19 cellular contexts compared by ENCODE assay signal in the genomic region with DNA sequence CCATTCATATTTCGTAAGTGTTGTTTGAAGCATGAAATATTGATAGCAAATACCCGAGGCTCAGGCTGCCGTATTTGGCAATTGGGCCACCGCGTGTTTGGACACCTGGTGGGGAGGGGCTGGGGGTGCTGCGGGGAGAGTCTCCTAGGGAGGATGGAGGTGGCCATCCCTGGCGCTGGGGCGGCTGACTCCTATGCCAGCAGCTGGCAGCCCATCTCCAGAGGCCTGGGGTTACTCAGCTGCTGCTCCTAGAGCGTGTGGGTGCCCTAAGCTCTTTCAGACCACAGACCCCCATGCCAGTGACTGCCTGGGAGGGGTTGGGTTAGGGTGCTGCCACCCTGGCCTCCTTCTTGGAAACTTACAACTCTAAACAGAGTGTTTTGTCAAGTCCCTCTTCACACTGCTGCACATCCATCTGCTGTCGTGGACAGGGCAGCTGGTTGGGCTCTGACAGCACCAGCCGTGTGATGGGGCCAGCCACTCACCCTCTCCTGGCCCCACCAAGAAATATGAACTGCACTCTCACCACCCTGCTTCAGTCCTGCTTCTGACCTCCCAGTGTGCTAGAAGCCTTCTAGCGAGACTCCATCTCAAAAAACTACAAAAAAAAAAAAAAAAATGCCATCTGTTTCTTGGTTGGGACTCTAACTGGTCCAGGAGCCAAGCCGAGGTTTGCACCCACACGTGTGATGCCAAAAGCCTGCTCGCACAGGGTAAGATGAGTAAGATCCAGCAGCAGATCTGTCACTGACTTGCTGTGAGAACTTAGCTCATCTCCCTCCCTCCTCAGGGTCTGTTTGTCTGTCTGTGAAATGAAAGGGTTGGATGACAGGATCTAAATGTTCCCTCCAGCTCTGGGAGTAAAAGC.
DNase-seq lines count a peak whose midpoint lies in the region; ATAC-seq lines count a peak whose summit lies in the region.
"Had no signal": no experiment of that assay in that cellular context is flagged by ENCODE, and none has a peak within 500 bp of the region (broad histone marks: within the 10 kb centered on the region; RNA-seq: fewer than 3 reads in every experiment).

No MANE protein-coding gene starts in this region.

- no peak overlapping the region for H3K9ac ChIP-seq in Karpas-422 (ENCODE audit: low read length)

- H3K4me1 Mint-ChIP-seq in activated T-cell treated with anti-CD3 and anti-CD28 coated beads, Interleukin-2, amount 50 U/mL, for 72 hours (ENCODE audit: low read depth) = no peaks in the 10 kb centered on the region
- H3K4me1 Mint-ChIP-seq: central memory CD8-positive, alpha-beta T cell had no signal

- no peak overlapping the region for H3K27ac ChIP-seq in Karpas-422 (ENCODE audit: low read length)
- H3K27ac ChIP-seq: esophagus muscularis mucosa, SJCRH30, VCaP had no signal

- peak; percentile 2 for DNase-seq in activated CD4-positive, CD25-positive, alpha-beta regulatory T cell treated with anti-CD3 and anti-CD28 coated beads, Interleukin-2, amount 50 U/mL, for 72 hours
- DNase-seq in activated CD4-positive, CD25-positive, alpha-beta regulatory T cell (lab: John Stamatoyannopoulos, UW) = no peak
- DNase-seq in cerebellum (ENCODE audit: low spot score) (peak; percentile 63), middle frontal gyrus (ENCODE audit: extremely low spot score, low spot score) (peak; percentile 11), HPDE6-E6E7 (ENCODE audit: extremely low spot score) (no peak), Karpas-422 (no peak), cerebellar cortex (ENCODE audit: low spot score) (no peak)
- DNase-seq in activated T-cell treated with anti-CD3 and anti-CD28 coated beads, Interleukin-2, amount 50 U/mL, for 72 hours = no peak
- DNase-seq: activated CD4-positive, alpha-beta T cell treated with anti-CD3 and anti-CD28 coated beads, Interleukin-2, amount 50 U/mL, for 4 hours; activated naive CD4-positive, alpha-beta T cell; activated T-cell treated with anti-CD3 and anti-CD28 coated beads for 4 hours; effector CD8-positive, alpha-beta T cell; NCI-H1417 had no signal

- no peak overlapping the region for H3K4me2 ChIP-seq in Karpas-422 (ENCODE audit: low read depth, low read length, poor library complexity, severe bottlenecking)

- peaks cover 8% of the 10 kb centered on the region for H3K27me3 Mint-ChIP-seq in activated T-cell treated with anti-CD3 and anti-CD28 coated beads, Interleukin-2, amount 50 U/mL, for 72 hours (ENCODE audit: low read depth)

- no peak overlapping the region for H3K4me3 ChIP-seq in Karpas-422 (ENCODE audit: low read length)
- H3K4me3 ChIP-seq: esophagus muscularis mucosa, SJCRH30 had no signal

- no peaks in the 10 kb centered on the region for H3K9me3 ChIP-seq in Karpas-422 (ENCODE audit: low read length)
- H3K9me3 ChIP-seq: esophagus muscularis mucosa, SJCRH30 had no signal

- peaks cover 7% of the 10 kb centered on the region for H3K4me1 ChIP-seq in Karpas-422 (ENCODE audit: low read length)
- H3K4me1 ChIP-seq: esophagus muscularis mucosa had no signal

- no peak overlapping the region for H3K27ac Mint-ChIP-seq in activated T-cell treated with anti-CD3 and anti-CD28 coated beads, Interleukin-2, amount 50 U/mL, for 72 hours
- H3K27ac Mint-ChIP-seq: stimulated activated naive CD8-positive, alpha-beta T cell treated with anti-CD3 and anti-CD28 coated beads, Interleukin-15, Interleukin-2, amounts not matched to agents 100 ng/mL and 50 ng/mL, for 24 hours; T-helper 1 cell treated with Interleukin-12 subunit alpha and Interleukin-12 subunit beta and Interleukin-4 antibody, amounts not matched to agents 30 μg/mL and 1 μg/mL, for 36 hours had no signal

- no peak overlapping the region for H3K4me3 Mint-ChIP-seq in activated T-cell treated with anti-CD3 and anti-CD28 coated beads, Interleukin-2, amount 50 U/mL, for 72 hours
- H3K4me3 Mint-ChIP-seq: central memory CD8-positive, alpha-beta T cell; stimulated activated naive CD8-positive, alpha-beta T cell treated with anti-CD3 and anti-CD28 coated beads, Interleukin-15, Interleukin-2, amounts not matched to agents 100 ng/mL and 50 ng/mL, for 24 hours; T-helper 1 cell treated with Interleukin-12 subunit alpha and Interleukin-12 subunit beta and Interleukin-4 antibody, amounts not matched to agents 30 μg/mL and 1 μg/mL, for 36 hours had no signal

- ATAC-seq in activated T-cell treated with anti-CD3 and anti-CD28 coated beads, Interleukin-2, amount 50 U/mL, for 72 hours (replicated peaks in 1 of 2) = no peak

- no peaks in the 10 kb centered on the region for H4K20me1 ChIP-seq in Karpas-422 (ENCODE audit: insufficient read depth, low read depth, low read length)

- no peak overlapping the region for H2AFZ ChIP-seq in Karpas-422 (ENCODE audit: low read length)

- H3K36me3 Mint-ChIP-seq in activated T-cell treated with anti-CD3 and anti-CD28 coated beads, Interleukin-2, amount 50 U/mL, for 72 hours (ENCODE audit: insufficient read depth in 2 of 2) = no peaks in the 10 kb centered on the region

- no peaks in the 10 kb centered on the region for H3K9me2 ChIP-seq in Karpas-422 (replicated peaks; ENCODE audit: insufficient read depth, low read length)

- H3K36me3 ChIP-seq in Karpas-422 (ENCODE audit: insufficient read depth, low read length) = no peaks in the 10 kb centered on the region
- H3K36me3 ChIP-seq: esophagus muscularis mucosa, SJCRH30 had no signal

- no peaks in the 10 kb centered on the region for H3K9me3 Mint-ChIP-seq in activated T-cell treated with anti-CD3 and anti-CD28 coated beads, Interleukin-2, amount 50 U/mL, for 72 hours
- H3K9me3 Mint-ChIP-seq: central memory CD8-positive, alpha-beta T cell; stimulated activated naive CD8-positive, alpha-beta T cell treated with anti-CD3 and anti-CD28 coated beads, Interleukin-15, Interleukin-2, amounts not matched to agents 100 ng/mL and 50 ng/mL, for 24 hours; T-helper 1 cell treated with Interleukin-12 subunit alpha and Interleukin-12 subunit beta and Interleukin-4 antibody, amounts not matched to agents 30 μg/mL and 1 μg/mL, for 36 hours had no signal

- no peaks in the 10 kb centered on the region; the same call in 1 of the 2 replicates for H3K27me3 ChIP-seq in Karpas-422 (ENCODE audit: low read length)
- H3K27me3 ChIP-seq: SJCRH30 had no signal

- no peaks in the 10 kb centered on the region for H3K79me2 ChIP-seq in Karpas-422 (ENCODE audit: low read length)

Comparison
In these comparisons a context has a peak if more than half of its experiments do, and no peak if none do; other contexts are left out.
1. DNase-seq: peak in activated CD4-positive, CD25-positive, alpha-beta regulatory T cell treated with anti-CD3 and anti-CD28 coated beads, Interleukin-2, amount 50 U/mL, for 72 hours (single experiment), cerebellum (single experiment) and middle frontal gyrus (single experiment); none in activated CD4-positive, CD25-positive, alpha-beta regulatory T cell (0 of 4), HPDE6-E6E7 (single experiment), activated T-cell treated with anti-CD3 and anti-CD28 coated beads, Interleukin-2, amount 50 U/mL, for 72 hours (0 of 2), Karpas-422 (single experiment) and cerebellar cortex (single experiment).